ENCODE assay signal across 1 cellular context in genomic region chr6:3456794-3457709, GRCh38.
TF ChIP-seq lines count a peak whose summit lies in the region.

SLC22A23 (minus strand) TSS chr6:3457050; CDS start chr6:3456559, 491 bp downstream.

TF ChIP-seq in HepG2, 621 proteins besides CTCF, POLR2A, EP300 and RAD21 (continued from another document and continues in another):
- TF ChIP-seq, protein P1, sequence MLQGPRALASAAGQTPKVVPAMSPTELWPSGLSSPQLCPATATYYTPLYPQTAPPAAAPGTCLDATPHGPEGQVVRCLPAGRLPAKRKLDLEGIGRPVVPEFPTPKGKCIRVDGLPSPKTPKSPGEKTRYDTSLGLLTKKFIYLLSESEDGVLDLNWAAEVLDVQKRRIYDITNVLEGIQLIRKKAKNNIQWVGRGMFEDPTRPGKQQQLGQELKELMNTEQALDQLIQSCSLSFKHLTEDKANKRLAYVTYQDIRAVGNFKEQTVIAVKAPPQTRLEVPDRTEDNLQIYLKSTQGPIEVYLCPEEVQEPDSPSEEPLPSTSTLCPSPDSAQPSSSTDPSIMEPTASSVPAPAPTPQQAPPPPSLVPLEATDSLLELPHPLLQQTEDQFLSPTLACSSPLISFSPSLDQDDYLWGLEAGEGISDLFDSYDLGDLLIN (CRISPR knock-in tag; IDR thresholded peaks at IDR 0.05; ENCODE audit: borderline replicate concordance), result no peak
- no peak for TF ChIP-seq DMTF1 (CRISPR knock-in tag; IDR thresholded peaks at IDR 0.05)
- TF ChIP-seq ZNF713 (CRISPR knock-in tag; IDR thresholded peaks at IDR 0.05), result no peak
- no peak for TF ChIP-seq RFXANK (CRISPR knock-in tag; IDR thresholded peaks at IDR 0.05)
- TF ChIP-seq ZNF788 (CRISPR knock-in tag; IDR thresholded peaks at IDR 0.05; ENCODE audit: borderline replicate concordance), result 0 out of 2 replicates have a peak, but pooled peaks have one; percentile 63
- no peak for TF ChIP-seq NAIF1 (CRISPR knock-in tag; IDR thresholded peaks at IDR 0.05; ENCODE audit: borderline replicate concordance)
- 0 out of 2 replicates have a peak, but pooled peaks have one; percentile 10 for TF ChIP-seq ZNF350 (CRISPR knock-in tag; IDR thresholded peaks at IDR 0.05; ENCODE audit: borderline replicate concordance, low read depth)
- peak; percentile 69 for TF ChIP-seq MAF1 (CRISPR knock-in tag; IDR thresholded peaks at IDR 0.05; ENCODE audit: borderline replicate concordance)
- TF ChIP-seq ZNF646 (CRISPR knock-in tag; IDR thresholded peaks at IDR 0.05), result no peak
- peak; percentile 54 for TF ChIP-seq TARDBP (CRISPR knock-in tag; IDR thresholded peaks at IDR 0.05)
- no peak for TF ChIP-seq ZNF570 (CRISPR knock-in tag; IDR thresholded peaks at IDR 0.05; ENCODE audit: borderline replicate concordance)
- TF ChIP-seq SRF (IDR thresholded peaks at IDR 0.05; ENCODE audit: low read depth, low read length), result no peak
- no peak for TF ChIP-seq NONO (IDR thresholded peaks at IDR 0.05)
- TF ChIP-seq NONO (CRISPR knock-in tag; conservative IDR thresholded peaks at IDR 0.05), result peak; percentile 77; the same call in 1 of the 2 replicates
- TF ChIP-seq HOMEZ (CRISPR knock-in tag; IDR thresholded peaks at IDR 0.05; ENCODE audit: low read depth), result no peak; the same call in 1 of the 2 replicates
- TF ChIP-seq, protein P2, sequence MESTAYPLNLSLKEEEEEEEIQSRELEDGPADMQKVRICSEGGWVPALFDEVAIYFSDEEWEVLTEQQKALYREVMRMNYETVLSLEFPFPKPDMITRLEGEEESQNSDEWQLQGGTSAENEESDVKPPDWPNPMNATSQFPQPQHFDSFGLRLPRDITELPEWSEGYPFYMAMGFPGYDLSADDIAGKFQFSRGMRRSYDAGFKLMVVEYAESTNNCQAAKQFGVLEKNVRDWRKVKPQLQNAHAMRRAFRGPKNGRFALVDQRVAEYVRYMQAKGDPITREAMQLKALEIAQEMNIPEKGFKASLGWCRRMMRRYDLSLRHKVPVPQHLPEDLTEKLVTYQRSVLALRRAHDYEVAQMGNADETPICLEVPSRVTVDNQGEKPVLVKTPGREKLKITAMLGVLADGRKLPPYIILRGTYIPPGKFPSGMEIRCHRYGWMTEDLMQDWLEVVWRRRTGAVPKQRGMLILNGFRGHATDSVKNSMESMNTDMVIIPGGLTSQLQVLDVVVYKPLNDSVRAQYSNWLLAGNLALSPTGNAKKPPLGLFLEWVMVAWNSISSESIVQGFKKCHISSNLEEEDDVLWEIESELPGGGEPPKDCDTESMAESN (CRISPR knock-in tag; conservative IDR thresholded peaks at IDR 0.05), result peak; percentile 69; the same call in 1 of the 2 replicates
- peak; percentile 66 for TF ChIP-seq THAP11 (CRISPR knock-in tag; IDR thresholded peaks at IDR 0.05)
- TF ChIP-seq ZSCAN12 (CRISPR knock-in tag; IDR thresholded peaks at IDR 0.05), result no peak
- TF ChIP-seq ZNF234 (CRISPR knock-in tag; conservative IDR thresholded peaks at IDR 0.05), result 0 out of 2 replicates have a peak, but pooled peaks have one; percentile 42
- TF ChIP-seq CSRNP1 (CRISPR knock-in tag; IDR thresholded peaks at IDR 0.05), result 0 out of 2 replicates have a peak, but pooled peaks have one; percentile 64
- TF ChIP-seq ZNF136 (CRISPR knock-in tag; IDR thresholded peaks at IDR 0.05; ENCODE audit: low read depth), result 0 out of 2 replicates have a peak, but pooled peaks have one; percentile 60
- TF ChIP-seq, protein P3, sequence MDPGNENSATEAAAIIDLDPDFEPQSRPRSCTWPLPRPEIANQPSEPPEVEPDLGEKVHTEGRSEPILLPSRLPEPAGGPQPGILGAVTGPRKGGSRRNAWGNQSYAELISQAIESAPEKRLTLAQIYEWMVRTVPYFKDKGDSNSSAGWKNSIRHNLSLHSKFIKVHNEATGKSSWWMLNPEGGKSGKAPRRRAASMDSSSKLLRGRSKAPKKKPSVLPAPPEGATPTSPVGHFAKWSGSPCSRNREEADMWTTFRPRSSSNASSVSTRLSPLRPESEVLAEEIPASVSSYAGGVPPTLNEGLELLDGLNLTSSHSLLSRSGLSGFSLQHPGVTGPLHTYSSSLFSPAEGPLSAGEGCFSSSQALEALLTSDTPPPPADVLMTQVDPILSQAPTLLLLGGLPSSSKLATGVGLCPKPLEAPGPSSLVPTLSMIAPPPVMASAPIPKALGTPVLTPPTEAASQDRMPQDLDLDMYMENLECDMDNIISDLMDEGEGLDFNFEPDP (CRISPR knock-in tag; conservative IDR thresholded peaks at IDR 0.05), result no peak
- TF ChIP-seq ZBTB25 (CRISPR knock-in tag; IDR thresholded peaks at IDR 0.05), result peak; percentile 79
- no peak for TF ChIP-seq MIXL1 (CRISPR knock-in tag; IDR thresholded peaks at IDR 0.05)
- 0 out of 2 replicates have a peak, but pooled peaks have one; percentile 37 for TF ChIP-seq ZNF879 (CRISPR knock-in tag; IDR thresholded peaks at IDR 0.05)
- no peak for TF ChIP-seq ZNF878 (CRISPR knock-in tag; IDR thresholded peaks at IDR 0.05)
- TF ChIP-seq JUND (CRISPR knock-in tag; IDR thresholded peaks at IDR 0.05), result no peak
- no peak for TF ChIP-seq ZNF232 (CRISPR knock-in tag; IDR thresholded peaks at IDR 0.05; ENCODE audit: borderline replicate concordance)
- TF ChIP-seq BRD4 (CRISPR knock-in tag; IDR thresholded peaks at IDR 0.05), result no peak; the same call in 1 of the 2 replicates
- no peak for TF ChIP-seq ZNF337 (CRISPR knock-in tag; IDR thresholded peaks at IDR 0.05; ENCODE audit: borderline replicate concordance, low read depth)
- TF ChIP-seq HES4 (CRISPR knock-in tag; IDR thresholded peaks at IDR 0.05; ENCODE audit: borderline replicate concordance), result peak; percentile 82
- TF ChIP-seq ZNF382 (CRISPR knock-in tag; IDR thresholded peaks at IDR 0.05; ENCODE audit: borderline replicate concordance), result no peak
- no peak for TF ChIP-seq ARHGAP35 (CRISPR knock-in tag; IDR thresholded peaks at IDR 0.05; ENCODE audit: borderline replicate concordance)
